17 cellular contexts compared by ENCODE assay signal in genomic region chr15:72820278-72820677, GRCh38.
"Had no signal": no experiment of that assay in that cellular context is flagged by ENCODE, and none has a peak within 500 bp of the region (broad histone marks: within the 10 kb centered on the region; RNA-seq: fewer than 3 reads in every experiment).

No MANE protein-coding gene starts in this region.

- H3K4me3 ChIP-seq: cardiac muscle cell, ovary, psoas muscle, tibial nerve, uterus had no signal

- H3K4me1 ChIP-seq: psoas muscle, tibial nerve, uterus had no signal

- H3K27me3 ChIP-seq: cardiac muscle cell, ovary, tibial nerve, uterus had no signal

- H3K36me3 ChIP-seq: cardiac muscle cell, ovary, tibial nerve, uterus had no signal

- ATAC-seq: activated CD8-positive, alpha-beta memory T cell treated with anti-CD3 and anti-CD28 coated beads, Interleukin-2, amount 10 ng/mL, durations not matched to agents 7 days and 5 days; activated T-helper 17 cell treated with anti-CD3 and anti-CD28 coated beads, Interleukin-2, amount 50 U/mL, for 72 hours; effector memory CD8-positive, alpha-beta T cell; natural killer cell; psoas muscle; right cardiac atrium; stimulated activated naive CD8-positive, alpha-beta T cell treated with anti-CD3 and anti-CD28 coated beads, Interleukin-15, Interleukin-2, amounts not matched to agents 100 U/mL and 50 U/mL, for 24 hours had no signal

- DNase-seq: activated CD4-positive, alpha-beta memory T cell treated with anti-CD3 and anti-CD28 coated beads, Interleukin-2, amount 10 ng/mL, durations not matched to agents 7 days and 5 days; activated CD4-positive, alpha-beta T cell treated with anti-CD3 and anti-CD28 coated beads for 48 hours; activated CD4-positive, CD25-positive, alpha-beta regulatory T cell; activated CD8-positive, alpha-beta memory T cell treated with anti-CD3 and anti-CD28 coated beads, Interleukin-2, amount 10 ng/mL, durations not matched to agents 7 days and 5 days; activated naive CD4-positive, alpha-beta T cell; activated naive CD8-positive, alpha-beta T cell treated with anti-CD3 and anti-CD28 coated beads for 36 hours; amniotic stem cell; effector memory CD8-positive, alpha-beta T cell; natural killer cell; ovary; psoas muscle; right cardiac atrium; stimulated activated naive CD8-positive, alpha-beta T cell treated with anti-CD3 and anti-CD28 coated beads, Interleukin-15, Interleukin-2, amounts not matched to agents 100 U/mL and 50 U/mL, for 24 hours; uterus had no signal

- H3K27ac ChIP-seq: cardiac muscle cell, ovary, psoas muscle, tibial nerve, uterus had no signal

- H3K9me3 ChIP-seq: ovary, psoas muscle, tibial nerve, uterus had no signal
